Comparison of ENCODE assay signal across 18 cellular contexts in the genomic region with DNA sequence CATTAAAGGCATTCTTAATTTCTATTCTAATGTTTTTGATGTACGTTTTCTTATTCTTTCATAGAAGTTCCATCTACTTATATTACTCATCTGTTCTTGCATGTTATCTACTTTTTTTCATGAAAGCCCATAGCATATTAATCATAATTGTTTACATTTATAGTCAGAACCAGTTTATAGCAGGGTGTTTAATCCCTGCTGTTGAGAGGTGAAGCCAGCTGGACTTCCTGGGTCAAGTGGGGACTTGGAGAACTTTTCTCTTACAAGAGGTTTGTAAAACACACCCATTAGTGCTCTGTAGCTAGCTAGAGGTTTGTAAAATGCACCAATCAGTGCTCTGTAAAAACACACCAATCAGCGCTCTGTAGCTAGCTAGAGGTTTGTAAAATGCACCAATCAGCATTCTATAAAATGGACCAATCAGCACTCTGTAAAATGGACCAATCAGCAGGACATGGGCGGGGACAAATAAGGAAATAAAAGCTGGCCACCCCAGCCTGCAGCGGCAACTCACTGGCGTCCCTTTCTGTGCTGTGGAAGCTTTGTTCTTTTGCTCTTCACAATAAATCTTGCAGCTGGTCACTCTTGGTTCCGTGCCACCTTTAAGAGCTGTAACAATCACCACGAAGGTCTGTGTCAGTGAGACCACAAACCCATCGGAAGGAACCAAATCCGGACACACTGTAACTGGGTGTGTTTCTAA.
A peak's percentile ranks its signal among the peaks of the same experiment; 100 is the strongest.
DNase-seq lines count a peak whose midpoint lies in the region; ATAC-seq, FAIRE-seq and TF ChIP-seq lines count a peak whose summit lies in the region.
"Had no signal": no experiment of that assay in that cellular context is flagged by ENCODE, and none has a peak within 500 bp of the region (broad histone marks: within the 10 kb centered on the region; RNA-seq: fewer than 3 reads in every experiment).

No MANE protein-coding gene starts in this region.

- peak overlapping the region in 1 of 8 donors; percentile 80 for H3K27ac Mint-ChIP-seq in CD8-positive, alpha-beta memory T cell
- H3K27ac Mint-ChIP-seq: CD4-positive, CD25-positive, alpha-beta regulatory T cell had no signal

- FAIRE-seq in bronchial epithelial cell (lab: Jason Lieb, UNC): peak; percentile 62

- no peak for ATAC-seq in HG03108 (IDR thresholded peaks at IDR 0.05; ENCODE audit: unreplicated experiment)
- ATAC-seq: Panc1, SK-N-SH treated with all-trans-retinoic acid at 6 μM for 48 hours had no signal

- H3K27me3 ChIP-seq in bronchial epithelial cell (ENCODE audit: control insufficient read depth, insufficient read depth, low read length): no peaks in the 10 kb centered on the region
- no peaks in the 10 kb centered on the region for H3K27me3 ChIP-seq in CD8-positive, alpha-beta memory T cell (ENCODE audit: insufficient read depth, low read length, poor library complexity, severe bottlenecking)

- no peak overlapping the region for H3K4me3 Mint-ChIP-seq in CD8-positive, alpha-beta memory T cell
- H3K4me3 Mint-ChIP-seq: CD4-positive, CD25-positive, alpha-beta regulatory T cell had no signal

- intact Hi-C loops in posterior vena cava (cut with DNase I): loop anchor here (10.0 kb wide), 2 partner anchors 318 to 328 kb away; no protein-coding TSS in a partner anchor

- POLR2A ChIA-PET in CD8-positive, alpha-beta memory T cell (lab: Charles Lee): no interaction called here

- CTCF ChIA-PET in CD8-positive, alpha-beta memory T cell (lab: Charles Lee): no interaction called here

- H3K4me1 ChIP-seq in CD8-positive, alpha-beta memory T cell (ENCODE audit: insufficient read depth, low read length): no peaks in the 10 kb centered on the region

- no peaks in the 10 kb centered on the region for H3K9me3 ChIP-seq in CD8-positive, alpha-beta memory T cell (ENCODE audit: low read length)
- H3K9me3 ChIP-seq: HAP-1 had no signal

- peaks cover 0 to 4% (median 0%) of the 10 kb centered on the region in 3 donors for H3K4me1 Mint-ChIP-seq in CD8-positive, alpha-beta memory T cell

- TF ChIP-seq CTCF in bronchial epithelial cell (IDR thresholded peaks at IDR 0.05; ENCODE audit: insufficient read depth, low read length, severe bottlenecking): no peak

- no peak overlapping the region for H3K4me3 ChIP-seq in bronchial epithelial cell (ENCODE audit: low read depth, low read length)
- no peak overlapping the region for H3K4me3 ChIP-seq in CD8-positive, alpha-beta memory T cell (ENCODE audit: low read length)
- H3K4me3 ChIP-seq: HAP-1 had no signal

- H3K9me3 Mint-ChIP-seq in CD8-positive, alpha-beta memory T cell: peaks cover 0 to 6% (median 4%) of the 10 kb centered on the region in 5 donors

- no peaks in the 10 kb centered on the region for H3K27me3 Mint-ChIP-seq in CD8-positive, alpha-beta memory T cell
- H3K27me3 Mint-ChIP-seq: CD4-positive, CD25-positive, alpha-beta regulatory T cell had no signal

- H3K27ac ChIP-seq in CD8-positive, alpha-beta memory T cell (ENCODE audit: low read depth, low read length): no peak overlapping the region

- peaks cover 0 to 11% (median 1%) of the 10 kb centered on the region in 3 donors for H3K36me3 Mint-ChIP-seq in CD8-positive, alpha-beta memory T cell

- peak; percentile 1 for DNase-seq in DMS53 treated with DMSO at 0.1 percent for 48 hours (lab: John Stamatoyannopoulos, UW; ENCODE audit: unreplicated experiment)
- peak; percentile 30 for DNase-seq in NCI-H524 treated with DMSO at 0.1 percent for 48 hours (lab: John Stamatoyannopoulos, UW)
- DNase-seq in bronchial epithelial cell (ENCODE audit: low read depth): peak; percentile 39
- peak; percentile 60 for DNase-seq in posterior vena cava (ENCODE audit: low spot score)
- DNase-seq in NCI-H748 treated with DMSO at 0.1 percent for 48 hours (lab: John Stamatoyannopoulos, UW): no peak
- no peak for DNase-seq in RKO (ENCODE audit: low spot score)
- DNase-seq in CD8-positive, alpha-beta memory T cell: no peak
- DNase-seq: AML-193; CD4-positive, CD25-positive, alpha-beta regulatory T cell; NCI-H1105 treated with DMSO at 0.1 percent for 48 hours; NCI-H1694 treated with DMSO at 0.1 percent for 48 hours; NCI-H226; NCI-H82; SHP77 treated with DMSO at 0.1 percent for 48 hours had no signal

- no peaks in the 10 kb centered on the region for H3K36me3 ChIP-seq in bronchial epithelial cell (ENCODE audit: control insufficient read depth, insufficient read depth, low read length)
- no peaks in the 10 kb centered on the region for H3K36me3 ChIP-seq in CD8-positive, alpha-beta memory T cell (ENCODE audit: insufficient read depth, low read length)
- H3K36me3 ChIP-seq: HAP-1 had no signal

Comparison
In these comparisons a context has a peak if more than half of its experiments do, and no peak if none do; other contexts are left out.
1. DNase-seq: peak in DMS53 treated with DMSO at 0.1 percent for 48 hours (single experiment), NCI-H524 treated with DMSO at 0.1 percent for 48 hours (single experiment), bronchial epithelial cell (single experiment) and posterior vena cava (single experiment); none in NCI-H748 treated with DMSO at 0.1 percent for 48 hours (single experiment), RKO (single experiment) and CD8-positive, alpha-beta memory T cell (0 of 5).